Comparison of ENCODE assay signal across 29 cellular contexts in genomic region chr11:2482745-2483144, GRCh38. TPM values are rescaled to one million over a fixed set of nuclear protein-coding genes. Genes with fewer than 3 reads are reported as not detected.
A peak's percentile ranks its signal among the peaks of the same experiment; 100 is the strongest.
DNase-seq lines count a peak whose midpoint lies in the region; ATAC-seq and TF ChIP-seq lines count a peak whose summit lies in the region.
"Had no signal": no experiment of that assay in that cellular context is flagged by ENCODE, and none has a peak within 500 bp of the region (broad histone marks: within the 10 kb centered on the region; RNA-seq: fewer than 3 reads in every experiment).

No MANE protein-coding gene starts in this region.

- peaks cover 0 to 4% (median 3%) of the 10 kb centered on the region in 3 donors for H3K9me3 ChIP-seq in adrenal gland (replicated peaks in 1 of 3)
- no peaks in the 10 kb centered on the region for H3K9me3 ChIP-seq in thyroid gland

- no peaks in the 10 kb centered on the region for H3K27me3 ChIP-seq in adrenal gland
- no peaks in the 10 kb centered on the region for H3K27me3 ChIP-seq in thyroid gland

- H3K27ac ChIP-seq in adrenal gland: peak overlapping the region; percentile 70 to 92 (median 75)
- peak overlapping the region; percentile 68 to 78 (median 76) for H3K27ac ChIP-seq in thyroid gland
- H3K27ac ChIP-seq: gastroesophageal sphincter, HL-60 had no signal

- no peaks in the 10 kb centered on the region for H3K36me3 ChIP-seq in adrenal gland (replicated peaks in 1 of 2)
- H3K36me3 ChIP-seq in thyroid gland: no peaks in the 10 kb centered on the region
- H3K36me3 ChIP-seq: gastroesophageal sphincter had no signal

- TF ChIP-seq POLR2A in adrenal gland (IDR thresholded peaks at IDR 0.05) (no peak), thyroid gland (IDR thresholded peaks at IDR 0.05) (no peak)

- WGBS in adrenal gland, 4 donors: 24 to 40% (median 30%) methylated on average over 5 of the region's 5 CpGs
- 74 to 77% methylated on average over 5 of the region's 5 CpGs for WGBS in thyroid gland, 2 donors

- TF ChIP-seq CTCF in adrenal gland (IDR thresholded peaks at IDR 0.05) (no peak), thyroid gland (IDR thresholded peaks at IDR 0.05) (no peak)

- no peak for ATAC-seq in HG02571 (IDR thresholded peaks at IDR 0.05; ENCODE audit: unreplicated experiment)
- no peak for ATAC-seq in GM21423 (IDR thresholded peaks at IDR 0.05; ENCODE audit: unreplicated experiment)
- ATAC-seq: CD8-positive, alpha-beta T cell; gastroesophageal sphincter; SK-N-SH treated with all-trans-retinoic acid at 6 μM for 48 hours; stimulated activated naive CD8-positive, alpha-beta T cell treated with anti-CD3 and anti-CD28 coated beads, Interleukin-15, Interleukin-2, amounts not matched to agents 100 U/mL and 50 U/mL, for 24 hours had no signal

- peak; percentile 40 for DNase-seq in NCI-H345 (lab: John Stamatoyannopoulos, UW)
- no peak for DNase-seq in NCI-H345 treated with DMSO at 0.1 percent for 48 hours (lab: John Stamatoyannopoulos, UW; ENCODE audit: unreplicated experiment)
- DNase-seq in NCI-H146 treated with DMSO at 0.1 percent for 48 hours (lab: John Stamatoyannopoulos, UW; ENCODE audit: unreplicated experiment): peak; percentile 91
- peak in 6 of 7 donors; percentile 38 to 73 (median 62) for DNase-seq in adrenal gland
- DNase-seq in thyroid gland: no peak
- no peak for DNase-seq in HuH-7 (ENCODE audit: low spot score)
- DNase-seq: 8988T; activated gamma-delta T cell; activated naive CD8-positive, alpha-beta T cell treated with anti-CD3 and anti-CD28 coated beads, Interleukin-2, amount 10 ng/mL, durations not matched to agents 7 days and 5 days; activated T-cell treated with anti-CD3 and anti-CD28 coated beads, Interleukin-2, amount 50 U/mL, for 1 hour; CD8-positive, alpha-beta T cell; central memory CD4-positive, alpha-beta T cell; DMS 273 treated with DMSO at 0.1 percent for 48 hours; hippocampal formation; immature natural killer cell; Karpas-422; mesenchymal stem cell; NCI-H1930; NCI-H226; stimulated activated naive CD8-positive, alpha-beta T cell treated with anti-CD3 and anti-CD28 coated beads, Interleukin-15, Interleukin-2, amounts not matched to agents 100 U/mL and 50 U/mL, for 24 hours; T-helper 2 cell had no signal

- peaks cover 41 to 49% of the 10 kb centered on the region in 2 donors for H3K4me1 ChIP-seq in adrenal gland (replicated peaks in 1 of 2)
- H3K4me1 ChIP-seq in thyroid gland: peaks cover 21 to 26% of the 10 kb centered on the region in 2 donors
- H3K4me1 ChIP-seq: gastroesophageal sphincter had no signal

- intact Hi-C loops in adrenal gland (cut with DNase I): loop anchor here in 1 of 2 donors (5.0 kb wide), 1 partner anchor 35 kb away; the partner anchor contains the start of gene KCNQ1
- intact Hi-C loops in thyroid gland (cut with DNase I): no loop called here

- no peak overlapping the region for H3K4me3 ChIP-seq in adrenal gland
- H3K4me3 ChIP-seq in thyroid gland (replicated peaks in 1 of 3): no peak overlapping the region
- H3K4me3 ChIP-seq: gastroesophageal sphincter had no signal

RNA-seq across cellular contexts. Expression of gene KCNQ1, which starts 37.9 kb away (rescaled TPM):
- total RNA-seq in adrenal gland: 100 to 1,000 TPM; 305 to 447 (median 355) TPM
- polyA plus RNA-seq in adrenal gland: 100 to 1,000 TPM; 158 to 231 (median 182) TPM
- 100 to 1,000 TPM in 2 of 4 donors, 10 to 100 TPM in 2; 51.3 to 103 (median 97.8) TPM for total RNA-seq in thyroid gland
- total RNA-seq: fibroblast of lung had no signal
- polyA plus RNA-seq: fibroblast of lung had no signal

RNA-seq across cellular contexts. Expression of gene TRPM5, which starts 38.4 kb away (rescaled TPM):
- 1 to 10 TPM in 3 of 8 donors, under 1 TPM in 5; 0.32 to 2.4 (median 0.83) TPM for total RNA-seq in adrenal gland
- polyA plus RNA-seq in adrenal gland: 1 to 10 TPM in 2 of 3 donors, not detected in 1; 3.0 to 7.4 TPM
- total RNA-seq in thyroid gland: 1 to 10 TPM in 1 of 4 donors, under 1 TPM in 3; 0.54 to 2.4 (median 0.73) TPM
- total RNA-seq: activated naive CD8-positive, alpha-beta T cell treated with anti-CD3 and anti-CD28 coated beads, Interleukin-2, amount 10 ng/mL, durations not matched to agents 7 days and 5 days; dermis microvascular lymphatic vessel endothelial cell; fibroblast of lung; gastroesophageal sphincter; OCI-LY7 had no signal
- polyA plus RNA-seq: fibroblast of lung, immature natural killer cell had no signal

Comparison
In these comparisons a context has a peak if more than half of its experiments do, and no peak if none do; other contexts are left out.
1. DNase-seq: peak in NCI-H345 (single experiment), NCI-H146 treated with DMSO at 0.1 percent for 48 hours (single experiment) and adrenal gland (6 of 7); none in NCI-H345 treated with DMSO at 0.1 percent for 48 hours (single experiment), thyroid gland (0 of 2) and HuH-7 (single experiment).